ENCODE assay signal across 25 cellular contexts in genomic region chr3:118000219-118000618, GRCh38.
"Had no signal": no experiment of that assay in that cellular context is flagged by ENCODE, and none has a peak within 500 bp of the region (broad histone marks: within the 10 kb centered on the region; RNA-seq: fewer than 3 reads in every experiment).

No MANE protein-coding gene starts in this region.

- H3K4me1 Mint-ChIP-seq: activated B cell treated with CpG ODN at 0.5 μM for 24 hours; activated CD8-positive, alpha-beta memory T cell treated with anti-CD3 and anti-CD28 coated beads, Interleukin-2, amount 10 ng/mL, durations not matched to agents 7 days and 5 days; central memory CD8-positive, alpha-beta T cell; naive B cell; stimulated activated naive B cell treated with anti-CD40 and anti-IgM and Interleukin-4, amounts not matched to agents 10 μg/mL and 1 μg/mL and 100 μg/mL, for 72 hours had no signal

- H3K36me3 Mint-ChIP-seq: activated CD8-positive, alpha-beta memory T cell treated with anti-CD3 and anti-CD28 coated beads, Interleukin-2, amount 10 ng/mL, durations not matched to agents 7 days and 5 days; activated naive CD4-positive, alpha-beta T cell treated with anti-CD3 and anti-CD28 coated beads, Interleukin-2, amount 50 U/mL, for 72 hours; mesothelial cell of epicardium; naive B cell; stimulated activated naive B cell treated with anti-CD40 and anti-IgM and Interleukin-4, amounts not matched to agents 10 μg/mL and 1 μg/mL and 100 μg/mL, for 72 hours had no signal

- ATAC-seq: activated CD8-positive, alpha-beta memory T cell treated with anti-CD3 and anti-CD28 coated beads, Interleukin-2, amount 10 ng/mL, durations not matched to agents 7 days and 5 days; activated CD8-positive, alpha-beta T cell treated with anti-CD3 and anti-CD28 coated beads for 36 hours; activated naive CD4-positive, alpha-beta T cell treated with anti-CD3 and anti-CD28 coated beads, Interleukin-2, amount 50 U/mL, for 72 hours; gastroesophageal sphincter; left ventricle myocardium superior; sciatic nerve; stimulated activated naive B cell treated with anti-CD40 and anti-IgM and Interleukin-4, amounts not matched to agents 10 μg/mL and 1 μg/mL and 100 μg/mL, for 72 hours; upper lobe of right lung had no signal

- H3K27me3 Mint-ChIP-seq: activated CD8-positive, alpha-beta memory T cell treated with anti-CD3 and anti-CD28 coated beads, Interleukin-2, amount 10 ng/mL, durations not matched to agents 7 days and 5 days; central memory CD8-positive, alpha-beta T cell had no signal

- H3K4me3 Mint-ChIP-seq: activated B cell treated with CpG ODN at 0.5 μM for 24 hours; activated CD8-positive, alpha-beta memory T cell treated with anti-CD3 and anti-CD28 coated beads, Interleukin-2, amount 10 ng/mL, durations not matched to agents 7 days and 5 days; activated CD8-positive, alpha-beta T cell treated with anti-CD3 and anti-CD28 coated beads for 36 hours; central memory CD8-positive, alpha-beta T cell; mesothelial cell of epicardium; naive B cell; stimulated activated naive B cell treated with anti-CD40 and anti-IgM and Interleukin-4, amounts not matched to agents 10 μg/mL and 1 μg/mL and 100 μg/mL, for 72 hours had no signal

- H3K27ac Mint-ChIP-seq: activated B cell treated with CpG ODN at 0.5 μM for 24 hours; activated CD8-positive, alpha-beta memory T cell treated with anti-CD3 and anti-CD28 coated beads, Interleukin-2, amount 10 ng/mL, durations not matched to agents 7 days and 5 days; activated CD8-positive, alpha-beta T cell treated with anti-CD3 and anti-CD28 coated beads for 36 hours; activated naive CD4-positive, alpha-beta T cell treated with anti-CD3 and anti-CD28 coated beads, Interleukin-2, amount 50 U/mL, for 72 hours; mesothelial cell of epicardium; naive B cell; progenitor cell of endocrine pancreas; stimulated activated naive B cell treated with anti-CD40 and anti-IgM and Interleukin-4, amounts not matched to agents 10 μg/mL and 1 μg/mL and 100 μg/mL, for 72 hours had no signal

- H3K9me3 Mint-ChIP-seq: activated B cell treated with CpG ODN at 0.5 μM for 24 hours; activated CD8-positive, alpha-beta T cell treated with anti-CD3 and anti-CD28 coated beads for 36 hours; central memory CD8-positive, alpha-beta T cell; mesothelial cell of epicardium; naive B cell had no signal

- DNase-seq: activated B cell treated with CpG ODN at 0.5 μM for 24 hours; activated CD4-positive, alpha-beta T cell treated with anti-CD3 and anti-CD28 coated beads, Interleukin-2, amount 50 U/mL, for 1 hour; activated CD8-positive, alpha-beta memory T cell treated with anti-CD3 and anti-CD28 coated beads, Interleukin-2, amount 10 ng/mL, durations not matched to agents 7 days and 5 days; activated CD8-positive, alpha-beta T cell treated with anti-CD3 and anti-CD28 coated beads for 36 hours; activated naive CD4-positive, alpha-beta T cell; activated T-cell treated with anti-CD3 and anti-CD28 coated beads, Interleukin-2, amount 50 U/mL, for 48 hours; anterior cingulate cortex; dorsolateral prefrontal cortex; effector memory CD4-positive, alpha-beta T cell; islet precursor cell; left ventricle myocardium superior; mammary epithelial cell; naive B cell; ovary; stimulated activated CD4-positive, alpha-beta T cell treated with anti-CD3 and anti-CD28 coated beads, Interleukin-2, amount 100 ng/mL, for 24 hours; stimulated activated naive B cell treated with anti-CD40 and anti-IgM and Interleukin-4, amounts not matched to agents 10 μg/mL and 1 μg/mL and 100 μg/mL, for 72 hours; stomach; tibial artery; upper lobe of right lung had no signal
